23 cellular contexts compared by ENCODE assay signal in the genomic region with DNA sequence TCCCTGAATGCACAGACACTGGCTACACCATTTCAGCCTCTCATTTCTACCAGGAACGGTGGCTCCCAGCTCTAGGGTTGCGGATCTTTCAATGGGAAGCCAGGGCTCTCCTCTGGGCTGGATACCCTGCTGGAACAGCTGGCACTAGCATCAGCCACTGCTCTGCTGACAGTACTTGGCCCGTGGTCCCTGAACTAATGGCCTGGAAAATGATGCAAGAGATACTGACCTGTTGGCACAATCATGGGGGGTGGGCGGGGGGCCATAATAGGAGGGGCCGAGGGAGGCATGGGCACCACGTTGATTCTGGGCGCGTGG.
"Had no signal": no experiment of that assay in that cellular context is flagged by ENCODE, and none has a peak within 500 bp of the region (broad histone marks: within the 10 kb centered on the region; RNA-seq: fewer than 3 reads in every experiment).

No MANE protein-coding gene starts in this region.

- H3K27me3 ChIP-seq: suprapubic skin, tibial nerve had no signal

- H3K9me3 Mint-ChIP-seq: activated naive CD4-positive, alpha-beta T cell treated with anti-CD3 and anti-CD28 coated beads, Interleukin-2, amount 10 ng/mL, durations not matched to agents 7 days and 5 days; activated naive CD8-positive, alpha-beta T cell treated with anti-CD3 and anti-CD28 coated beads, Interleukin-2, amount 50 U/mL, for 24 hours; activated T-cell treated with anti-CD3 and anti-CD28 coated beads, Interleukin-2, amount 50 U/mL, for 72 hours; brain; naive B cell; neural crest cell; stimulated activated naive CD8-positive, alpha-beta T cell treated with anti-CD3 and anti-CD28 coated beads, Interleukin-15, Interleukin-2, amounts not matched to agents 100 ng/mL and 50 ng/mL, for 24 hours; WTC11 had no signal

- DNase-seq: activated CD8-positive, alpha-beta memory T cell treated with anti-CD3 and anti-CD28 coated beads, Interleukin-2, amount 50 U/mL, for 48 hours; activated effector memory CD4-positive, alpha-beta T cell treated with Interleukin-2 at 50 U/mL for 16 hours; activated naive CD4-positive, alpha-beta T cell treated with anti-CD3 and anti-CD28 coated beads, Interleukin-2, amount 10 ng/mL, durations not matched to agents 7 days and 5 days; activated naive CD8-positive, alpha-beta T cell treated with anti-CD3 and anti-CD28 coated beads, Interleukin-2, amount 50 U/mL, for 24 hours; activated T-cell treated with anti-CD3 and anti-CD28 coated beads, Interleukin-2, amount 50 U/mL, for 72 hours; central memory CD4-positive, alpha-beta T cell; dermis blood vessel endothelial cell; effector CD8-positive, alpha-beta T cell; erythroblast; foreskin fibroblast; left colon; naive B cell; stimulated activated CD4-positive, alpha-beta T cell treated with anti-CD3 and anti-CD28 coated beads, Interleukin-12 subunit alpha, Interleukin-12 subunit beta, amount 100 ng/mL, for 4 hours; stimulated activated CD4-positive, alpha-beta T cell treated with anti-CD3 and anti-CD28 coated beads, Interleukin-4, amount 100 ng/mL, for 4 hours; T1000 had no signal

- H3K27ac ChIP-seq: suprapubic skin, tibial nerve had no signal

- H3K4me3 ChIP-seq: lung, suprapubic skin, tibial nerve had no signal

- H3K27ac Mint-ChIP-seq: activated naive CD8-positive, alpha-beta T cell treated with anti-CD3 and anti-CD28 coated beads, Interleukin-2, amount 50 U/mL, for 24 hours; activated T-cell treated with anti-CD3 and anti-CD28 coated beads, Interleukin-2, amount 50 U/mL, for 72 hours; stimulated activated naive CD8-positive, alpha-beta T cell treated with anti-CD3 and anti-CD28 coated beads, Interleukin-15, Interleukin-2, amounts not matched to agents 100 ng/mL and 50 ng/mL, for 24 hours; WTC11 had no signal

- H3K4me1 Mint-ChIP-seq: brain, WTC11 had no signal

- H3K4me3 Mint-ChIP-seq: activated naive CD4-positive, alpha-beta T cell treated with anti-CD3 and anti-CD28 coated beads, Interleukin-2, amount 10 ng/mL, durations not matched to agents 7 days and 5 days; activated naive CD8-positive, alpha-beta T cell treated with anti-CD3 and anti-CD28 coated beads, Interleukin-2, amount 50 U/mL, for 24 hours; activated T-cell treated with anti-CD3 and anti-CD28 coated beads, Interleukin-2, amount 50 U/mL, for 72 hours; brain; naive B cell; neural crest cell; stimulated activated naive CD8-positive, alpha-beta T cell treated with anti-CD3 and anti-CD28 coated beads, Interleukin-15, Interleukin-2, amounts not matched to agents 100 ng/mL and 50 ng/mL, for 24 hours; WTC11 had no signal

- ATAC-seq: activated naive CD8-positive, alpha-beta T cell treated with anti-CD3 and anti-CD28 coated beads, Interleukin-2, amount 50 U/mL, for 24 hours; activated T-cell treated with anti-CD3 and anti-CD28 coated beads, Interleukin-2, amount 50 U/mL, for 72 hours; left colon; WTC11 had no signal

- H3K9me3 ChIP-seq: suprapubic skin, tibial nerve had no signal

- H3K27me3 Mint-ChIP-seq: activated naive CD4-positive, alpha-beta T cell treated with anti-CD3 and anti-CD28 coated beads, Interleukin-2, amount 10 ng/mL, durations not matched to agents 7 days and 5 days; activated naive CD8-positive, alpha-beta T cell treated with anti-CD3 and anti-CD28 coated beads, Interleukin-2, amount 50 U/mL, for 24 hours; brain; naive B cell; progenitor cell of endocrine pancreas; stimulated activated naive CD8-positive, alpha-beta T cell treated with anti-CD3 and anti-CD28 coated beads, Interleukin-15, Interleukin-2, amounts not matched to agents 100 ng/mL and 50 ng/mL, for 24 hours had no signal
